In the genomic region with DNA sequence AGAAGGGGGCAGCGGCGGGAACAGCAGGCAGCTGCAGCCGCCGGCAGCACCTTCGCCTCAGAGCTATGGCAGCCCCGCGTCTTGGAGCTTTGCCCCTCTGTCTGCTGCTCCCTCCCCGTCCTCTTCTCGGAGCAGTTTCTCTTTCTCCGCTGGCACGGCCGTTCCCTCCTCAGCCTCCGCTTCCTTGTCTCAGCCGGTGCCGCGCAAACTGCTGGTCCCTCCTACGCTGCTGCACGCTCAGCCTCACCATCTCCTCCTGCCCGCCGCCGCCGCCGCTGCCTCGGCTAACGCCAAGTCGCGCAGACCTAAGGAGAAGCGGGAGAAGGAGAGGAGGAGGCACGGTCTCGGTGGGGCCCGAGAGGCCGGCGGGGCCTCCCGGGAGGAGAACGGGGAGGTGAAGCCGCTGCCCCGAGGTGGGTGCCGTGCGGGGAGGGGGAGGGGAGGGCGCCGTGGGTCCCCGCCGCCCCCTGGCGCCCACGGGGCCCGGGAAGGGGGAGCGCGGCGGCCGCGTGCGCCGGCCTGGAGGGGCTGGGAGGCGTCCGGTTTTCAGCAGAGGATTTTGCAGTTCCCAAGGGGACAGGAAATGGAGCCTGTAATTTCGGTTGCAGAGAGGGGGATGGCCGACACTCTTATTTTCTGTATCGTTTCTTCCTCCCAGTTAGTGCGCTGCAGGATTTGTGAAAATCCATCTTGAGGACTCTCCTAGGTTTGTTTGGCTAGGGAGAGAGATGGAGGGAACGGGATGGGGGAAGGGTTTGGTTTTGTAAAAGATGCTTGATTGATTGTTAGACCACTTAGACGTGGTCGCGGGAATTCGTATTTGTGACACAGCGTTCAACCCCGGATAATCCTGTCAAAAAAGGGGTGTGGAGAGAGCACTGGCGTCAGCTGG, we compare ENCODE assay signal across 8 cellular contexts. TPM values are rescaled to one million over a fixed set of nuclear protein-coding genes. Genes with fewer than 3 reads are reported as not detected.
DNase-seq lines count a peak whose midpoint lies in the region; ATAC-seq and TF ChIP-seq lines count a peak whose summit lies in the region.

No MANE protein-coding gene starts in this region.

- TF ChIP-seq CTCF in A673 (conservative IDR thresholded peaks at IDR 0.05; ENCODE audit: low read depth, low read length), result no peak

- ATAC-seq in GM18868 (IDR thresholded peaks at IDR 0.05; ENCODE audit: unreplicated experiment), result peak; percentile 15
- peak; percentile 21 for ATAC-seq in HG03135 (IDR thresholded peaks at IDR 0.05; ENCODE audit: unreplicated experiment)

- H3K27me3 ChIP-seq in A673 (replicated peaks; ENCODE audit: insufficient read depth, low read depth, low read length, poor library complexity), result no peaks in the 10 kb centered on the region
- no peaks in the 10 kb centered on the region for H3K27me3 ChIP-seq in ectodermal cell (ENCODE audit: control insufficient read depth, insufficient read depth, low read length, poor library complexity, severe bottlenecking)

- H3K4me3 ChIP-seq in A673 (ENCODE audit: low read depth, low read length, poor library complexity, severe bottlenecking) (peak overlapping the region; percentile 97), ectodermal cell (ENCODE audit: insufficient read depth, low read depth, low read length) (peak overlapping the region; percentile 90)

- DNase-seq in A673 (ENCODE audit: low spot score) (peak; percentile 74), NCI-H524 treated with DMSO at 0.1 percent for 48 hours (lab: John Stamatoyannopoulos, UW) (peak; percentile 63), lung microvascular endothelial cell (ENCODE audit: low read depth in 2 of 2) (peak; percentile 49 to 63)
- DNase-seq in activated CD4-positive, alpha-beta T cell treated with anti-CD3 and anti-CD28 coated beads, Interleukin-2, amount 50 U/mL, for 4 hours, result peak; percentile 56 to 63
- DNase-seq in stimulated activated CD8-positive, alpha-beta memory T cell treated with anti-CD3 and anti-CD28 coated beads, Interleukin-12 subunit alpha, Interleukin-12 subunit beta, amount 100 ng/mL, for 1 hour (ENCODE audit: low read depth), result peak; percentile 10

- POLR2A ChIA-PET in A673 (lab: Charles Lee; ENCODE audit: low non-redundant PET), result no interaction called here

- H3K36me3 ChIP-seq in A673 (ENCODE audit: insufficient read depth, low read length, poor library complexity, severe bottlenecking) (peaks cover 4% of the 10 kb centered on the region), ectodermal cell (ENCODE audit: control insufficient read depth, insufficient read depth, low read length) (peaks cover 5% of the 10 kb centered on the region)

- H3K27ac ChIP-seq in A673 (ENCODE audit: low read depth, low read length, poor library complexity, severe bottlenecking) (peak overlapping the region; percentile 94), ectodermal cell (ENCODE audit: insufficient read depth, low read depth, low read length, poor library complexity, severe bottlenecking) (peak overlapping the region; percentile 90)

- WGBS in ectodermal cell, 2 experiments, result 0 to 1% methylated on average over 67 of the region's 67 CpGs

- peaks cover 15% of the 10 kb centered on the region for H3K4me1 ChIP-seq in A673 (ENCODE audit: insufficient read depth, low read length, poor library complexity, severe bottlenecking)
- peaks cover 4% of the 10 kb centered on the region for H3K4me1 ChIP-seq in ectodermal cell (ENCODE audit: control insufficient read depth, insufficient read depth, low read length)

- BruUV-seq in A673 (replicated peaks; lab: Mats Ljungman, UMichigan), result no TSS peak

- CTCF ChIA-PET in A673 (lab: Charles Lee), result interaction anchor here (1.4 kb wide), 1 partner anchor 45 kb away, joined by 3 read pairs; no protein-coding TSS in a partner anchor

- intact Hi-C loops in A673 (cut with micrococcal nuclease; ENCODE audit: unreplicated experiment), result loop anchor here (5.0 kb wide), 2 partner anchors 45 to 60 kb away; no protein-coding TSS in a partner anchor

- no peaks in the 10 kb centered on the region for H3K9me3 ChIP-seq in A673 (ENCODE audit: low read depth, low read length, poor library complexity, severe bottlenecking)
- no peaks in the 10 kb centered on the region for H3K9me3 ChIP-seq in ectodermal cell (ENCODE audit: control insufficient read depth, low read length)

RNA-seq across cellular contexts. Expression of a gene that starts 0.6 kb away (rescaled TPM):
- total RNA-seq in A673 (2021) (22.4 and 23.2 TPM in 2 replicates), lung microvascular endothelial cell (8.3 and 10.3 TPM in 2 replicates)
- polyA plus RNA-seq in ectodermal cell (2013, experiment 1 of 4), result 21.9 TPM
- 25.7 TPM for polyA plus RNA-seq in ectodermal cell (2013, experiment 2 of 4)
- polyA plus RNA-seq in ectodermal cell (2013, experiment 3 of 4), result 18.8 TPM
- polyA plus RNA-seq in ectodermal cell (2013, experiment 4 of 4), result 20.1 TPM

Comparison
In these comparisons a context has a peak if more than half of its experiments do, and no peak if none do; other contexts are left out.
1. Peak in every context shown above with its lines: DNase-seq, ATAC-seq, H3K4me3 ChIP-seq and H3K27ac ChIP-seq.
2. DNase-seq: peak in every context shown above with its lines; median percentile 74 in A673; 63 in NCI-H524 treated with DMSO at 0.1 percent for 48 hours; 60 in activated CD4-positive, alpha-beta T cell treated with anti-CD3 and anti-CD28 coated beads, Interleukin-2, amount 50 U/mL, for 4 hours; 56 in lung microvascular endothelial cell; 10 in stimulated activated CD8-positive, alpha-beta memory T cell treated with anti-CD3 and anti-CD28 coated beads, Interleukin-12 subunit alpha, Interleukin-12 subunit beta, amount 100 ng/mL, for 1 hour.